37 cellular contexts compared by ENCODE assay signal in the genomic region with DNA sequence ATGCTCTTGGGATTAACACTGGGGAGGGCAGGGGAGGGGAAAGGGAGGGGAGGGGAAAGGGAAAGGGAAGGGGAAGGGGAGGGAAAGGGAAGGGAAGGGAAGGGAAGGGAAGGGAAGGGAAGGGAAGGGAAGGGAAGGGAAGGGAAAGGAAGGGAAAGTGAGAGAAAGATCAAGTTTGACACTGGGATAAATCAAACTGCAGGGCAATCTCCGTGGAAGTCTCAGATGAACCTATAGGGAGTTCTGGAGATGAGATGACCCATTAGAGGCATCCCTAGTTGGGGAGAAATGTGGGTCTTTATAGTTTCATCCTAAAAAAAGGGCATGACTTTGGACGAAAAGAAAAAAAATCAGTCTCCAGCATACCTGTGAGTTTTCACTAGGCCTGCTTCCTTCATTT. TPM values are rescaled to one million over a fixed set of nuclear protein-coding genes. Genes with fewer than 3 reads are reported as not detected.
"Had no signal": no experiment of that assay in that cellular context is flagged by ENCODE, and none has a peak within 500 bp of the region (broad histone marks: within the 10 kb centered on the region; RNA-seq: fewer than 3 reads in every experiment).

No MANE protein-coding gene starts in this region.

- DNase-seq: activated B cell treated with CpG ODN at 0.5 μM for 24 hours; activated CD4-positive, alpha-beta memory T cell treated with anti-CD3 and anti-CD28 coated beads for 36 hours; activated CD4-positive, alpha-beta T cell treated with anti-CD3 and anti-CD28 coated beads for 4 hours; activated CD4-positive, alpha-beta T cell treated with anti-CD3 and anti-CD28 coated beads, Interleukin-2, amount 10 ng/mL, durations not matched to agents 24 days and 14 days; activated CD4-positive, alpha-beta T cell treated with anti-CD3 and anti-CD28 coated beads, Interleukin-2, amount 50 U/mL, for 1 hour; activated CD4-positive, alpha-beta T cell treated with anti-CD3 and anti-CD28 coated beads, Interleukin-2, amount 50 U/mL, for 4 hours; activated CD4-positive, CD25-positive, alpha-beta regulatory T cell treated with anti-CD3 and anti-CD28 coated beads, Interleukin-2, amount 50 U/mL, for 72 hours; activated CD8-positive, alpha-beta memory T cell treated with anti-CD3 and anti-CD28 coated beads, Interleukin-2, amount 50 U/mL, for 4 hours; activated CD8-positive, alpha-beta T cell treated with anti-CD3 and anti-CD28 coated beads for 36 hours; activated effector memory CD4-positive, alpha-beta T cell treated with Interleukin-2 at 50 U/mL for 16 hours; activated gamma-delta T cell; activated naive CD4-positive, alpha-beta T cell treated with anti-CD3 and anti-CD28 coated beads for 36 hours; activated naive CD4-positive, alpha-beta T cell treated with anti-CD3 and anti-CD28 coated beads, Interleukin-2, amount 50 U/mL, for 16 hours; activated naive CD8-positive, alpha-beta T cell treated with anti-CD3 and anti-CD28 coated beads, Interleukin-2, amount 10 ng/mL, durations not matched to agents 7 days and 5 days; activated naive CD8-positive, alpha-beta T cell treated with anti-CD3 and anti-CD28 coated beads, Interleukin-2, amount 50 U/mL, for 24 hours; activated T-cell treated with anti-CD3 and anti-CD28 coated beads for 4 hours; activated T-cell treated with anti-CD3 and anti-CD28 coated beads, Interleukin-2, amount 50 U/mL, for 1 hour; activated T-cell treated with anti-CD3 and anti-CD28 coated beads, Interleukin-2, amount 50 U/mL, for 4 hours; amygdala; anterior cingulate cortex; caudate nucleus; cerebellar nuclear complex; T-helper 1 cell; T-helper 2 cell; T-helper 9 cell had no signal

- H3K4me3 Mint-ChIP-seq: activated B cell treated with CpG ODN at 0.5 μM for 24 hours; activated CD4-positive, alpha-beta memory T cell treated with anti-CD3 and anti-CD28 coated beads for 36 hours; activated CD4-positive, alpha-beta T cell treated with anti-CD3 and anti-CD28 coated beads, Interleukin-2, amount 10 ng/mL, durations not matched to agents 24 days and 14 days; activated CD8-positive, alpha-beta T cell treated with anti-CD3 and anti-CD28 coated beads for 36 hours; activated naive CD4-positive, alpha-beta T cell treated with anti-CD3 and anti-CD28 coated beads for 36 hours; activated naive CD8-positive, alpha-beta T cell; activated naive CD8-positive, alpha-beta T cell treated with anti-CD3 and anti-CD28 coated beads, Interleukin-2, amount 10 ng/mL, durations not matched to agents 7 days and 5 days; activated naive CD8-positive, alpha-beta T cell treated with anti-CD3 and anti-CD28 coated beads, Interleukin-2, amount 50 U/mL, for 24 hours; activated T-cell treated with anti-CD3 and anti-CD28 coated beads, Interleukin-2, amount 50 U/mL, for 4 hours; brain; central memory CD8-positive, alpha-beta T cell; T-helper 1 cell treated with Interleukin-12 subunit alpha and Interleukin-12 subunit beta and Interleukin-4 antibody, amounts not matched to agents 30 μg/mL and 1 μg/mL, for 36 hours; T-helper 2 cell treated with Interferon-gamma antibody and Interleukin-4, amounts not matched to agents 5 μg/mL and 100 μg/mL, for 36 hours had no signal

- H3K27me3 Mint-ChIP-seq: activated CD8-positive, alpha-beta T cell treated with anti-CD3 and anti-CD28 coated beads for 36 hours; activated naive CD8-positive, alpha-beta T cell had no signal

- H3K4me1 Mint-ChIP-seq: brain had no signal

- H3K9me3 Mint-ChIP-seq: activated T-helper 2 cell treated with anti-CD3 and anti-CD28 coated beads, Interferon-gamma antibody, Interleukin-2, Interleukin-4, amounts not matched to agents 10 μg/mL and 5 μg/mL and 100 μg/mL, durations not matched to agents 14 hours and 24 hours and 36 hours; central memory CD8-positive, alpha-beta T cell had no signal

- H3K27ac Mint-ChIP-seq: activated B cell treated with CpG ODN at 0.5 μM for 24 hours; activated CD4-positive, alpha-beta memory T cell treated with anti-CD3 and anti-CD28 coated beads for 36 hours; activated CD4-positive, alpha-beta T cell treated with anti-CD3 and anti-CD28 coated beads, Interleukin-2, amount 10 ng/mL, durations not matched to agents 24 days and 14 days; activated CD8-positive, alpha-beta T cell treated with anti-CD3 and anti-CD28 coated beads for 36 hours; activated naive CD4-positive, alpha-beta T cell treated with anti-CD3 and anti-CD28 coated beads for 36 hours; activated naive CD8-positive, alpha-beta T cell; activated naive CD8-positive, alpha-beta T cell treated with anti-CD3 and anti-CD28 coated beads, Interleukin-2, amount 10 ng/mL, durations not matched to agents 7 days and 5 days; activated naive CD8-positive, alpha-beta T cell treated with anti-CD3 and anti-CD28 coated beads, Interleukin-2, amount 50 U/mL, for 24 hours; activated T-helper 2 cell treated with anti-CD3 and anti-CD28 coated beads, Interferon-gamma antibody, Interleukin-2, Interleukin-4, amounts not matched to agents 10 μg/mL and 5 μg/mL and 100 μg/mL, durations not matched to agents 14 hours and 24 hours and 36 hours; brain; T-helper 1 cell treated with Interleukin-12 subunit alpha and Interleukin-12 subunit beta and Interleukin-4 antibody, amounts not matched to agents 30 μg/mL and 1 μg/mL, for 36 hours; T-helper 2 cell treated with Interferon-gamma antibody and Interleukin-4, amounts not matched to agents 5 μg/mL and 100 μg/mL, for 36 hours had no signal

- H3K36me3 Mint-ChIP-seq: activated CD4-positive, alpha-beta memory T cell treated with anti-CD3 and anti-CD28 coated beads for 36 hours; activated naive CD8-positive, alpha-beta T cell; brain had no signal

- ATAC-seq: activated CD8-positive, alpha-beta T cell treated with anti-CD3 and anti-CD28 coated beads for 36 hours; activated naive CD8-positive, alpha-beta T cell treated with anti-CD3 and anti-CD28 coated beads, Interleukin-2, amount 50 U/mL, for 24 hours; activated T-cell treated with anti-CD3 and anti-CD28 coated beads, Interleukin-2, amount 50 U/mL, for 4 hours had no signal

RNA-seq across cellular contexts. Expression of a gene that starts 2.2 kb away (rescaled TPM):
- total RNA-seq: activated B cell treated with CpG ODN at 0.5 μM for 24 hours; activated CD4-positive, alpha-beta memory T cell treated with anti-CD3 and anti-CD28 coated beads for 36 hours; activated CD4-positive, alpha-beta T cell treated with anti-CD3 and anti-CD28 coated beads, Interleukin-2, amount 10 ng/mL, durations not matched to agents 24 days and 14 days; activated CD8-positive, alpha-beta memory T cell treated with anti-CD3 and anti-CD28 coated beads for 36 hours; activated CD8-positive, alpha-beta T cell treated with anti-CD3 and anti-CD28 coated beads for 36 hours; activated naive CD4-positive, alpha-beta T cell treated with anti-CD3 and anti-CD28 coated beads for 36 hours; activated naive CD8-positive, alpha-beta T cell treated with anti-CD3 and anti-CD28 coated beads, Interleukin-2, amount 10 ng/mL, durations not matched to agents 7 days and 5 days; activated T-cell treated with anti-CD3 and anti-CD28 coated beads, Interleukin-2, amount 50 U/mL, for 4 hours; activated T-helper 2 cell treated with anti-CD3 and anti-CD28 coated beads, Interferon-gamma antibody, Interleukin-2, Interleukin-4, amounts not matched to agents 10 μg/mL and 5 μg/mL and 100 μg/mL, durations not matched to agents 14 hours and 24 hours and 36 hours; ascending aorta; bronchial epithelial cell; cardiac muscle cell; chondrocyte had no signal
- polyA plus RNA-seq: adipose tissue, cardiac muscle cell had no signal

RNA-seq across cellular contexts. Expression of a gene that starts 3.6 kb away (rescaled TPM):
- total RNA-seq: activated B cell treated with CpG ODN at 0.5 μM for 24 hours; activated CD4-positive, alpha-beta memory T cell treated with anti-CD3 and anti-CD28 coated beads for 36 hours; activated CD4-positive, alpha-beta T cell treated with anti-CD3 and anti-CD28 coated beads, Interleukin-2, amount 10 ng/mL, durations not matched to agents 24 days and 14 days; activated CD8-positive, alpha-beta memory T cell treated with anti-CD3 and anti-CD28 coated beads for 36 hours; activated CD8-positive, alpha-beta T cell treated with anti-CD3 and anti-CD28 coated beads for 36 hours; activated naive CD4-positive, alpha-beta T cell treated with anti-CD3 and anti-CD28 coated beads for 36 hours; activated naive CD8-positive, alpha-beta T cell treated with anti-CD3 and anti-CD28 coated beads, Interleukin-2, amount 10 ng/mL, durations not matched to agents 7 days and 5 days; activated T-cell treated with anti-CD3 and anti-CD28 coated beads, Interleukin-2, amount 50 U/mL, for 4 hours; activated T-helper 2 cell treated with anti-CD3 and anti-CD28 coated beads, Interferon-gamma antibody, Interleukin-2, Interleukin-4, amounts not matched to agents 10 μg/mL and 5 μg/mL and 100 μg/mL, durations not matched to agents 14 hours and 24 hours and 36 hours; ascending aorta; bronchial epithelial cell; cardiac muscle cell; chondrocyte had no signal
- polyA plus RNA-seq: adipose tissue, cardiac muscle cell had no signal

RNA-seq across cellular contexts. Expression of a gene that starts 16.6 kb away (rescaled TPM):
- total RNA-seq: activated B cell treated with CpG ODN at 0.5 μM for 24 hours; activated CD4-positive, alpha-beta memory T cell treated with anti-CD3 and anti-CD28 coated beads for 36 hours; activated CD4-positive, alpha-beta T cell treated with anti-CD3 and anti-CD28 coated beads, Interleukin-2, amount 10 ng/mL, durations not matched to agents 24 days and 14 days; activated CD8-positive, alpha-beta memory T cell treated with anti-CD3 and anti-CD28 coated beads for 36 hours; activated CD8-positive, alpha-beta T cell treated with anti-CD3 and anti-CD28 coated beads for 36 hours; activated naive CD4-positive, alpha-beta T cell treated with anti-CD3 and anti-CD28 coated beads for 36 hours; activated naive CD8-positive, alpha-beta T cell treated with anti-CD3 and anti-CD28 coated beads, Interleukin-2, amount 10 ng/mL, durations not matched to agents 7 days and 5 days; activated T-cell treated with anti-CD3 and anti-CD28 coated beads, Interleukin-2, amount 50 U/mL, for 4 hours; activated T-helper 2 cell treated with anti-CD3 and anti-CD28 coated beads, Interferon-gamma antibody, Interleukin-2, Interleukin-4, amounts not matched to agents 10 μg/mL and 5 μg/mL and 100 μg/mL, durations not matched to agents 14 hours and 24 hours and 36 hours; ascending aorta; bronchial epithelial cell; cardiac muscle cell; chondrocyte had no signal
- polyA plus RNA-seq: adipose tissue, cardiac muscle cell had no signal

RNA-seq across cellular contexts. Expression of a gene that starts 18.6 kb away (rescaled TPM):
- total RNA-seq: activated B cell treated with CpG ODN at 0.5 μM for 24 hours; activated CD4-positive, alpha-beta memory T cell treated with anti-CD3 and anti-CD28 coated beads for 36 hours; activated CD4-positive, alpha-beta T cell treated with anti-CD3 and anti-CD28 coated beads, Interleukin-2, amount 10 ng/mL, durations not matched to agents 24 days and 14 days; activated CD8-positive, alpha-beta memory T cell treated with anti-CD3 and anti-CD28 coated beads for 36 hours; activated CD8-positive, alpha-beta T cell treated with anti-CD3 and anti-CD28 coated beads for 36 hours; activated naive CD4-positive, alpha-beta T cell treated with anti-CD3 and anti-CD28 coated beads for 36 hours; activated naive CD8-positive, alpha-beta T cell treated with anti-CD3 and anti-CD28 coated beads, Interleukin-2, amount 10 ng/mL, durations not matched to agents 7 days and 5 days; activated T-cell treated with anti-CD3 and anti-CD28 coated beads, Interleukin-2, amount 50 U/mL, for 4 hours; activated T-helper 2 cell treated with anti-CD3 and anti-CD28 coated beads, Interferon-gamma antibody, Interleukin-2, Interleukin-4, amounts not matched to agents 10 μg/mL and 5 μg/mL and 100 μg/mL, durations not matched to agents 14 hours and 24 hours and 36 hours; ascending aorta; bronchial epithelial cell; cardiac muscle cell; chondrocyte had no signal
- polyA plus RNA-seq: adipose tissue, cardiac muscle cell had no signal

RNA-seq across cellular contexts. Expression of a gene that starts 19.7 kb away (rescaled TPM):
- total RNA-seq: activated B cell treated with CpG ODN at 0.5 μM for 24 hours; activated CD4-positive, alpha-beta memory T cell treated with anti-CD3 and anti-CD28 coated beads for 36 hours; activated CD4-positive, alpha-beta T cell treated with anti-CD3 and anti-CD28 coated beads, Interleukin-2, amount 10 ng/mL, durations not matched to agents 24 days and 14 days; activated CD8-positive, alpha-beta memory T cell treated with anti-CD3 and anti-CD28 coated beads for 36 hours; activated CD8-positive, alpha-beta T cell treated with anti-CD3 and anti-CD28 coated beads for 36 hours; activated naive CD4-positive, alpha-beta T cell treated with anti-CD3 and anti-CD28 coated beads for 36 hours; activated naive CD8-positive, alpha-beta T cell treated with anti-CD3 and anti-CD28 coated beads, Interleukin-2, amount 10 ng/mL, durations not matched to agents 7 days and 5 days; activated T-cell treated with anti-CD3 and anti-CD28 coated beads, Interleukin-2, amount 50 U/mL, for 4 hours; activated T-helper 2 cell treated with anti-CD3 and anti-CD28 coated beads, Interferon-gamma antibody, Interleukin-2, Interleukin-4, amounts not matched to agents 10 μg/mL and 5 μg/mL and 100 μg/mL, durations not matched to agents 14 hours and 24 hours and 36 hours; ascending aorta; bronchial epithelial cell; cardiac muscle cell; chondrocyte had no signal
- polyA plus RNA-seq: adipose tissue, cardiac muscle cell had no signal
